In the genomic region with DNA sequence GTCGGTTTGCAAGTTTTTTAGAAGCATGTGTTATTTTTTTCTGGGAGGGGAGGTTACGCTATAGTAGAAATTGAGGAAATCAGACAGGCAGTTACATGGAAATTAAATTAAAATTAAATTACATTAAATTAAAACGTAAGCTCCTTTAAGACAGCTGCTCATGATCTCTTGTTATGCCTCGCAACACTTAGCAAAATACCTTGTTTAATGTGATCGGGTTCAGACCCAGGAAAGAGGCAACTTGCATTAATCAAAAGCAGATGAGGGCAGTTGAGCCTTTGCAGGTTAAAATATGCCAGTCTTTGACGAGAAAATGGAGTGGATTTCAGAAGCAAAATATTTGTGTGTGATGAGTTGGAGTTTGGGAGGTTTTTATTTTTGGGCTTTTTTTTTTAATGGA, we compare ENCODE assay signal across 31 cellular contexts.
"Had no signal": no experiment of that assay in that cellular context is flagged by ENCODE, and none has a peak within 500 bp of the region (broad histone marks: within the 10 kb centered on the region; RNA-seq: fewer than 3 reads in every experiment).

No MANE protein-coding gene starts in this region.

- H3K4me1 ChIP-seq: adrenal gland, body of pancreas, breast epithelium had no signal

- H3K27me3 ChIP-seq: adrenal gland, body of pancreas, brain microvascular endothelial cell, breast epithelium had no signal

- H3K9me3 ChIP-seq: adrenal gland, body of pancreas, breast epithelium had no signal

- H3K36me3 ChIP-seq: adrenal gland, brain microvascular endothelial cell, breast epithelium had no signal

- H3K27ac ChIP-seq: adrenal gland, body of pancreas, brain microvascular endothelial cell, breast epithelium, VCaP had no signal

- ATAC-seq: activated CD8-positive, alpha-beta T cell treated with anti-CD3 and anti-CD28 coated beads for 36 hours; activated naive CD4-positive, alpha-beta T cell treated with anti-CD3 and anti-CD28 coated beads, Interleukin-2, amount 50 U/mL, for 72 hours; activated T-cell treated with anti-CD3 and anti-CD28 coated beads, Interleukin-2, amount 50 U/mL, for 4 hours; activated T-cell treated with anti-CD3 and anti-CD28 coated beads, Interleukin-2, amount 50 U/mL, for 72 hours; activated T-helper 17 cell treated with anti-CD3 and anti-CD28 coated beads, Interleukin-2, amount 50 U/mL, for 72 hours; body of pancreas had no signal

- H3K4me3 ChIP-seq: adrenal gland, body of pancreas, breast epithelium had no signal

- DNase-seq: activated B cell treated with CpG ODN at 0.5 μM for 24 hours; activated CD4-positive, alpha-beta memory T cell treated with anti-CD3 and anti-CD28 coated beads for 36 hours; activated CD4-positive, alpha-beta T cell treated with anti-CD3 and anti-CD28 coated beads for 4 hours; activated CD4-positive, alpha-beta T cell treated with anti-CD3 and anti-CD28 coated beads, Interleukin-2, amount 10 ng/mL, durations not matched to agents 24 days and 14 days; activated CD4-positive, alpha-beta T cell treated with anti-CD3 and anti-CD28 coated beads, Interleukin-2, amount 50 U/mL, for 1 hour; activated CD4-positive, alpha-beta T cell treated with anti-CD3 and anti-CD28 coated beads, Interleukin-2, amount 50 U/mL, for 4 hours; activated CD4-positive, CD25-positive, alpha-beta regulatory T cell treated with anti-CD3 and anti-CD28 coated beads, Interleukin-2, amount 50 U/mL, for 72 hours; activated CD8-positive, alpha-beta memory T cell treated with anti-CD3 and anti-CD28 coated beads, Interleukin-2, amount 50 U/mL, for 4 hours; activated CD8-positive, alpha-beta T cell treated with anti-CD3 and anti-CD28 coated beads for 36 hours; activated effector memory CD4-positive, alpha-beta T cell treated with anti-CD3 and anti-CD28 coated beads, Interleukin-2, amount 50 U/mL, for 16 hours; activated gamma-delta T cell treated with Interleukin-2 at 50 U/mL for 16 hours; activated naive CD4-positive, alpha-beta T cell; activated naive CD4-positive, alpha-beta T cell treated with anti-CD3 and anti-CD28 coated beads for 36 hours; activated naive CD4-positive, alpha-beta T cell treated with anti-CD3 and anti-CD28 coated beads, Interleukin-2, amount 50 U/mL, for 16 hours; activated naive CD8-positive, alpha-beta T cell treated with anti-CD3 and anti-CD28 coated beads for 36 hours; activated T-cell treated with anti-CD3 and anti-CD28 coated beads for 4 hours; activated T-cell treated with anti-CD3 and anti-CD28 coated beads, Interleukin-2, amount 50 U/mL, for 1 hour; activated T-cell treated with anti-CD3 and anti-CD28 coated beads, Interleukin-2, amount 50 U/mL, for 4 hours; activated T-cell treated with anti-CD3 and anti-CD28 coated beads, Interleukin-2, amount 50 U/mL, for 72 hours; adrenal gland; amniotic stem cell; aorta; body of pancreas; brain microvascular endothelial cell; central memory CD4-positive, alpha-beta T cell; T-helper 2 cell; T-helper 9 cell had no signal
